ENCODE assay signal across 19 cellular contexts in genomic region chr3:53230041-53230621, GRCh38. TPM values are rescaled to one million over a fixed set of nuclear protein-coding genes. Genes with fewer than 3 reads are reported as not detected.
DNase-seq lines count a peak whose midpoint lies in the region; FAIRE-seq and TF ChIP-seq lines count a peak whose summit lies in the region.
"Had no signal": no experiment of that assay in that cellular context is flagged by ENCODE, and none has a peak within 500 bp of the region (broad histone marks: within the 10 kb centered on the region; RNA-seq: fewer than 3 reads in every experiment).

No MANE protein-coding gene starts in this region.

- H3K4me3 Mint-ChIP-seq in activated naive CD8-positive, alpha-beta T cell treated with anti-CD3 and anti-CD28 coated beads for 36 hours = no peak overlapping the region
- H3K4me3 Mint-ChIP-seq: activated CD4-positive, alpha-beta T cell treated with anti-CD3 and anti-CD28 coated beads, Interleukin-2, amount 10 ng/mL, durations not matched to agents 7 days and 5 days; T-helper 2 cell treated with Interferon-gamma antibody and Interleukin-4, amounts not matched to agents 5 μg/mL and 100 μg/mL, for 36 hours had no signal

- peaks cover 16% of the 10 kb centered on the region for H3K36me3 Mint-ChIP-seq in activated naive CD8-positive, alpha-beta T cell treated with anti-CD3 and anti-CD28 coated beads for 36 hours

- no peak overlapping the region for H3K4me2 ChIP-seq in DOHH2 (ENCODE audit: low read length)

- H3K4me3 ChIP-seq in DOHH2 (ENCODE audit: low read length) (no peak overlapping the region), NB4 (ENCODE audit: low read depth, low read length) (no peak overlapping the region), foreskin fibroblast (ENCODE audit: low read depth in 1 of 2, low read length in 2 of 2) (no peak overlapping the region)
- H3K4me3 ChIP-seq: uterus had no signal

- H3K27me3 ChIP-seq in DOHH2 (ENCODE audit: control insufficient read depth, low read length) = no peaks in the 10 kb centered on the region
- H3K27me3 ChIP-seq: uterus had no signal

- FAIRE-seq in H54 (lab: Jason Lieb, UNC) = no peak
- FAIRE-seq: colon, GM12891 had no signal

- H4K20me1 ChIP-seq in DOHH2 (ENCODE audit: control insufficient read depth, insufficient read depth, low read depth, low read length) = no peaks in the 10 kb centered on the region

- TF ChIP-seq POLR2A in NB4 (IDR thresholded peaks at IDR 0.05; ENCODE audit: extremely low read depth, insufficient read length) = no peak
- TF ChIP-seq POLR2A in H54 (IDR thresholded peaks at IDR 0.05; ENCODE audit: low read depth, low read length) = no peak

- H3K9me3 ChIP-seq in DOHH2 (ENCODE audit: control insufficient read depth, insufficient read depth, low read length) = no peaks in the 10 kb centered on the region
- H3K9me3 ChIP-seq: uterus had no signal

- no peaks in the 10 kb centered on the region for H3K9me3 Mint-ChIP-seq in activated naive CD8-positive, alpha-beta T cell treated with anti-CD3 and anti-CD28 coated beads for 36 hours
- H3K9me3 Mint-ChIP-seq: activated CD4-positive, alpha-beta T cell treated with anti-CD3 and anti-CD28 coated beads, Interleukin-2, amount 10 ng/mL, durations not matched to agents 7 days and 5 days; T-helper 2 cell treated with Interferon-gamma antibody and Interleukin-4, amounts not matched to agents 5 μg/mL and 100 μg/mL, for 36 hours had no signal

- H3K4me1 Mint-ChIP-seq in activated naive CD8-positive, alpha-beta T cell treated with anti-CD3 and anti-CD28 coated beads for 36 hours = no peaks in the 10 kb centered on the region

- H3K27ac ChIP-seq in DOHH2 (ENCODE audit: low read depth, low read length) = no peak overlapping the region
- H3K27ac ChIP-seq: uterus had no signal

- H3K9me2 ChIP-seq in DOHH2 (replicated peaks; ENCODE audit: control insufficient read depth, low read length) = no peaks in the 10 kb centered on the region

- no peaks in the 10 kb centered on the region; the same call in 1 of the 2 replicates for H3K79me2 ChIP-seq in DOHH2 (ENCODE audit: control insufficient read depth, low read length)

- H3K36me3 ChIP-seq in DOHH2 (ENCODE audit: control insufficient read depth, low read length) = peaks cover 99% of the 10 kb centered on the region
- H3K36me3 ChIP-seq: uterus had no signal

- H3K27me3 Mint-ChIP-seq in activated naive CD8-positive, alpha-beta T cell treated with anti-CD3 and anti-CD28 coated beads for 36 hours = no peaks in the 10 kb centered on the region
- H3K27me3 Mint-ChIP-seq: activated CD4-positive, alpha-beta T cell treated with anti-CD3 and anti-CD28 coated beads, Interleukin-2, amount 10 ng/mL, durations not matched to agents 7 days and 5 days had no signal

- TF ChIP-seq CTCF in DOHH2 (IDR thresholded peaks at IDR 0.05; ENCODE audit: low read depth, low read length, poor library complexity, severe bottlenecking) (peak; percentile 49), NB4 (IDR thresholded peaks at IDR 0.05; ENCODE audit: low read depth, low read length) (peak; percentile 6), foreskin fibroblast (IDR thresholded peaks at IDR 0.05; ENCODE audit: low read depth, low read length) (peak; percentile 2)

- peaks cover 16% of the 10 kb centered on the region; the same call in 1 of the 2 replicates for H3F3A ChIP-seq in DOHH2 (ENCODE audit: control insufficient read depth, insufficient read depth)

- H3K27ac Mint-ChIP-seq in activated naive CD8-positive, alpha-beta T cell treated with anti-CD3 and anti-CD28 coated beads for 36 hours = no peak overlapping the region
- H3K27ac Mint-ChIP-seq: activated CD4-positive, alpha-beta T cell treated with anti-CD3 and anti-CD28 coated beads, Interleukin-2, amount 10 ng/mL, durations not matched to agents 7 days and 5 days; T-helper 2 cell treated with Interferon-gamma antibody and Interleukin-4, amounts not matched to agents 5 μg/mL and 100 μg/mL, for 36 hours had no signal

- H3K4me1 ChIP-seq in DOHH2 (ENCODE audit: control insufficient read depth, low read length) = no peaks in the 10 kb centered on the region
- H3K4me1 ChIP-seq: uterus had no signal

- DNase-seq in 8988T (peak; percentile 66), NB4 (ENCODE audit: low read depth) (no peak), foreskin fibroblast (no peak), AG08396 (ENCODE audit: low spot score) (no peak), H54 (ENCODE audit: insufficient read length, low spot score) (no peak)
- no peak for DNase-seq in stimulated activated CD8-positive, alpha-beta memory T cell treated with anti-CD3 and anti-CD28 coated beads, Interleukin-4, amount 100 ng/mL, for 48 hours
- DNase-seq in activated naive CD8-positive, alpha-beta T cell treated with anti-CD3 and anti-CD28 coated beads for 36 hours = no peak
- DNase-seq: activated CD4-positive, alpha-beta T cell treated with anti-CD3 and anti-CD28 coated beads, Interleukin-2, amount 10 ng/mL, durations not matched to agents 7 days and 5 days; amniotic stem cell; DMS53; NCI-H2081 treated with DMSO at 0.1 percent for 48 hours; NCI-H748 treated with DMSO at 0.1 percent for 48 hours; SHP77; stimulated activated naive CD4-positive, alpha-beta T cell; uterus had no signal

RNA-seq across cellular contexts. Expression of gene TKT, which starts 25.7 kb away (rescaled TPM):
- 100 to 1,000 TPM; 285 to 287 TPM for total RNA-seq in activated naive CD8-positive, alpha-beta T cell treated with anti-CD3 and anti-CD28 coated beads for 36 hours
